ENCODE assay signal across 8 cellular contexts in the genomic region with DNA sequence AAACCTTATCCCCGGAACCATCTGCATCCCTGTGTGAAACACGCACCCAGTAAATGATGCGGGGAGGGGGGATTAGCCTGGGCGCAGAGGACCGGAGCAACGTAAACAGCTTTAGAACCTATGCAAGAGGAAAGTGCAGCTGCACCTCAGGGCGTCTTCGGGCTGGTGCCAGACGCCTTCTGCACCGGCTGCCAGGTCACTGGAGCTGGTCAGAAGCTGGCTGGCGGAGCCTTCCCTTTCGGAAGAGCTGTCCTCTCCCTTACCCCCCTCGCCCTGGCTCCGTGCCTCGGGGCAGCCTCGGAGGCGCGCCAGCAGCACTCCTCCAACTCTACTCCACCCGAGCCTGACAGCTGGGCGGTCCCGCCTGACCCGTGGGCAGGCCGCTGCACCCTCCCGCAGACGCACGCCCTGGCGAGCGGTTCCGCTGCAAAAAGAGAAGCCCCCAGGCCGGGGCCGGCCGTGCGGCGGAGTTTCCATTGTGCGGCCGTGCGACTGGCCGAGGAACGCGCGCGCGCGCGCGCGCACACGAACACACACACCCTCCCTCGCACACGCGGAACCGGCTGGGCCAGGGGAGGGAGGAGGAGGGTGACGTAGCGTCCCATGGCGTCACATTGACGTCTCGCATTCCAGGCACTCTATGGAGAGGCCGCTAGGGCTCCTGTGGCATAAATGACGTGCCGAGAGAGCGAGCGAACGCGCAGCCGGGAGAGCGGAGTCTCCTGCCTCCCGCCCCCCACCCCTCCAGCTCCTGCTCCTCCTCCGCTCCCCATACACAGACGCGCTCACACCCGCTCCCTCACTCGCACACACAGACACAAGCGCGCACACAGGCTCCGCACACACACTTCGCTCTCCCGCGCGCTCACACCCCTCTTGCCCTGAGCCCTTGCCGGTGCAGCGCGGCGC. TPM values are rescaled to one million over a fixed set of nuclear protein-coding genes. Genes with fewer than 3 reads are reported as not detected.
DNase-seq lines count a peak whose midpoint lies in the region; ATAC-seq and TF ChIP-seq lines count a peak whose summit lies in the region.

A gene (plus strand): TSS at position 699 of the 909 bp plus-strand sequence. CDS start 6,158 bp downstream, outside the sequence.

- intact Hi-C loops in mucosa of descending colon (cut with DNase I, micrococcal nuclease) = no loop called here

- H4K20me1 ChIP-seq in OCI-LY3 (ENCODE audit: insufficient read depth, low read length) = no peaks in the 10 kb centered on the region

- TF ChIP-seq CTCF in OCI-LY3 (IDR thresholded peaks at IDR 0.05; ENCODE audit: low read depth, low read length) = no peak
- TF ChIP-seq CTCF in epithelial cell of esophagus (IDR thresholded peaks at IDR 0.05; ENCODE audit: insufficient read depth, low read depth, low read length, missing control alignments) = peak; percentile 38
- no peak for TF ChIP-seq CTCF in mucosa of descending colon (IDR thresholded peaks at IDR 0.05)

- H3K9me3 ChIP-seq in OCI-LY3 (ENCODE audit: insufficient read depth, low read length) (no peaks in the 10 kb centered on the region), mucosa of descending colon (no peaks in the 10 kb centered on the region)

- peaks cover 7% of the 10 kb centered on the region for H3K79me2 ChIP-seq in OCI-LY3 (ENCODE audit: low read length)

- H3K4me1 ChIP-seq in OCI-LY3 (ENCODE audit: low read length) (peaks cover 17% of the 10 kb centered on the region), mucosa of descending colon (ENCODE audit: low read depth) (peaks cover 47% of the 10 kb centered on the region)

- H3K4me3 ChIP-seq in OCI-LY3 (ENCODE audit: low read length) (peak within 1 kb of the TSS; percentile 81), epithelial cell of esophagus (ENCODE audit: low read length) (peak within 1 kb of the TSS; percentile 69), mucosa of descending colon (peak within 1 kb of the TSS; percentile 31)

- ATAC-seq in GM21515 (IDR thresholded peaks at IDR 0.05; ENCODE audit: unreplicated experiment) (peak; percentile 36), mucosa of descending colon (peak; percentile 82)

- peak within 1 kb of the TSS; percentile 94 for H3K9ac ChIP-seq in OCI-LY3 (ENCODE audit: low read length)

- H3K27me3 ChIP-seq in OCI-LY3 (ENCODE audit: low read depth, low read length) = peaks cover 14% of the 10 kb centered on the region

- H3K36me3 ChIP-seq in OCI-LY3 (replicated peaks; ENCODE audit: low read depth, low read length) = no peaks in the 10 kb centered on the region
- H3K36me3 ChIP-seq in mucosa of descending colon (ENCODE audit: low read depth) = no peaks in the 10 kb centered on the region

- peak within 1 kb of the TSS; percentile 87 for H3K27ac ChIP-seq in OCI-LY3 (ENCODE audit: low read length)

- H2AFZ ChIP-seq in OCI-LY3 (ENCODE audit: low read depth, low read length) = peak within 1 kb of the TSS; percentile 56

- DNase-seq in D341Med (ENCODE audit: low spot score) (peak; percentile 88), HuH-7.5 (ENCODE audit: low spot score) (peak; percentile 93), activated T-cell treated with anti-CD3 and anti-CD28 coated beads for 24 hours (ENCODE audit: low read depth) (peak; percentile 73), epithelial cell of esophagus (ENCODE audit: low read depth) (peak; percentile 98), mucosa of descending colon (peak; percentile 94 to 96 (median 95))
- peak; percentile 72 to 78 for DNase-seq in stimulated activated CD8-positive, alpha-beta memory T cell treated with anti-CD3 and anti-CD28 coated beads, Interleukin-4, amount 100 ng/mL, for 1 hour (ENCODE audit: low read depth in 2 of 2, low spot score in 1 of 2)

- H3K4me2 ChIP-seq in OCI-LY3 (ENCODE audit: low read length) = peak within 1 kb of the TSS; percentile 100

RNA-seq across cellular contexts. Expression of the gene that starts here (rescaled TPM):
- total RNA-seq in mucosa of descending colon = 10 to 100 TPM in 1 of 3 donors, under 1 TPM in 2; 0.51 to 25.0 (median 0.69) TPM

Comparison
In these comparisons a context has a peak if more than half of its experiments do, and no peak if none do; other contexts are left out.
1. Peak in every context shown above with its lines: DNase-seq, ATAC-seq, H3K4me3 ChIP-seq and H3K27ac ChIP-seq.
2. H3K4me3 ChIP-seq: peak in every context shown above with its lines; median percentile 81 in OCI-LY3; 69 in epithelial cell of esophagus; 31 in mucosa of descending colon.